16 cellular contexts compared by ENCODE assay signal in genomic region chrX:111288841-111289240, GRCh38. TPM values are rescaled to one million over a fixed set of nuclear protein-coding genes. Genes with fewer than 3 reads are reported as not detected.
DNase-seq lines count a peak whose midpoint lies in the region; ATAC-seq and TF ChIP-seq lines count a peak whose summit lies in the region.
"Had no signal": no experiment of that assay in that cellular context is flagged by ENCODE, and none has a peak within 500 bp of the region (broad histone marks: within the 10 kb centered on the region; RNA-seq: fewer than 3 reads in every experiment).

No MANE protein-coding gene starts in this region.

- no peak overlapping the region for H3K4me3 Mint-ChIP-seq in brain
- H3K4me3 Mint-ChIP-seq: CD4-positive, alpha-beta T cell; H9; IgD-negative memory B cell had no signal

- H3K4me3 ChIP-seq in dorsolateral prefrontal cortex = no peak overlapping the region

- H3K27ac ChIP-seq in dorsolateral prefrontal cortex = no peak overlapping the region
- H3K27ac ChIP-seq: C4-2B had no signal

- DNase-seq in NCI-H1436 (lab: John Stamatoyannopoulos, UW) = peak; percentile 17
- peak; percentile 87 for DNase-seq in NCI-H69 (lab: John Stamatoyannopoulos, UW)
- peak; percentile 44 for DNase-seq in retina
- DNase-seq in NK-92 (lab: John Stamatoyannopoulos, UW; ENCODE audit: unreplicated experiment) = no peak
- DNase-seq in dorsolateral prefrontal cortex = no peak
- DNase-seq: ACHN; CD4-positive, alpha-beta T cell; DMS79 treated with DMSO at 0.1 percent for 48 hours; GF-D8; H9 had no signal

- TF ChIP-seq CTCF in brain (conservative IDR thresholded peaks at IDR 0.05) = no peak
- no peak for TF ChIP-seq CTCF in dorsolateral prefrontal cortex (IDR thresholded peaks at IDR 0.05 in 54 of 56, conservative IDR thresholded peaks at IDR 0.05 in 2 of 56; ENCODE audit: low read depth in 1 of 56, partially characterized antibody in 56 of 56)

- peaks cover 16% of the 10 kb centered on the region for H3K36me3 Mint-ChIP-seq in brain
- H3K36me3 Mint-ChIP-seq: IgD-negative memory B cell had no signal

- H3K27ac Mint-ChIP-seq in brain = peak overlapping the region in 4 of 5 experiments; percentile 25 to 55 (median 35)
- H3K27ac Mint-ChIP-seq: CD4-positive, alpha-beta T cell; H9; IgD-negative memory B cell had no signal

- ATAC-seq in HG03565 (IDR thresholded peaks at IDR 0.05; ENCODE audit: unreplicated experiment) = no peak
- ATAC-seq: HepG2 had no signal

- intact Hi-C loops in dorsolateral prefrontal cortex (cut with DNase I) = no loop called here

- no peaks in the 10 kb centered on the region for H3K27me3 Mint-ChIP-seq in brain
- H3K27me3 Mint-ChIP-seq: CD4-positive, alpha-beta T cell had no signal

- peaks cover 0 to 78% (median 23%) of the 10 kb centered on the region in 45 donors for H3K27me3 ChIP-seq in dorsolateral prefrontal cortex

- H3K4me1 Mint-ChIP-seq in brain = peaks cover 36% of the 10 kb centered on the region

- H3K9me3 Mint-ChIP-seq in brain = peaks cover 0 to 5% (median 0%) of the 10 kb centered on the region in 5 experiments
- H3K9me3 Mint-ChIP-seq: CD4-positive, alpha-beta T cell; H9 had no signal

RNA-seq across cellular contexts. Expression of gene CAPN6, which starts 18.6 kb away (rescaled TPM):
- polyA plus RNA-seq in brain (ENCODE audit: insufficient read depth, low read depth, low replicate concordance) = not detected
- under 1 TPM in 10 of 120 experiments, not detected in 110; 0.12 to 0.23 (median 0.15) TPM for total RNA-seq in dorsolateral prefrontal cortex
- total RNA-seq: CD4-positive, alpha-beta T cell; HepG2 had no signal
- polyA plus RNA-seq: BJ, HepG2, IgD-negative memory B cell had no signal

Comparison
In these comparisons a context has a peak if more than half of its experiments do, and no peak if none do; other contexts are left out.
1. DNase-seq: peak in NCI-H1436 (single experiment), NCI-H69 (single experiment) and retina (single experiment); none in NK-92 (single experiment) and dorsolateral prefrontal cortex (0 of 10).